In the genomic region with DNA sequence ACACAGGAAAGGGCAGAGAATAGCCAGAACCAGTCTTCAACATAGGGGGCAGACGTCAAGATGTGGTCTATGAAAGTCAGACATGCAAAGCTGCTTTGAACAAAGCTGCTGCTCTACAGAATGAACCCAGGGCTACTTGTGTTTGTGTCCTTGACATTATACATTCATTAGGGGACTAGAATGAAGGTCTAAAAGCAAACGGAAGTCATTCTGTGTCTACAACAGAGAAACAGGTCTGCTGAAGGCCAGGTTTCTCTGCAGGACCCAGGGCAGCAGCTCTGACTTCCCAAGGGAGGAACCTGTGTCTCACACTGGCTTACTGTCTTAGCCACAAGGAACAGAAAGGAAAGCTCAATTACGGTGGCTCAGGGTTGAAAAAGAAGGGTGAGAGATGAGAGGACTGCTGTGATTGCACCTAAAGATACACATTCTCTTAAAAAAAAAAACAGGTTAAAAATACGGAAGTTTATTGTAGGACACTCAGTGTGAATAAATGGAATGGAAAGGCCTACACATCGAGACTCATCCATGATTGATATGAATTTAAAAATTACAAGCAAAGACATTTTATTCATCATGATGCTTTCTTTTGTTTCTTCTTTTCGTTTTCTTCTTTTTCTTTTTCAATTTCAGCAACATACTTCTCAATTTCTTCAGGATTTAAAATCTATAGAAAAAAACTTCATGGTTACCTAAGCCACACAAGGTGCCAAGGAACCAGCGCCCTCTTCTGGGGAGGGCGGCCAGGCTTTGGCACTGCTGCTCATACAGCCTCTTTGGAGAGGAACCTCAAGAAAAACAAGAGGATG, we compare ENCODE assay signal across 8 cellular contexts. TPM values are rescaled to one million over a fixed set of nuclear protein-coding genes. Genes with fewer than 3 reads are reported as not detected.
DNase-seq lines count a peak whose midpoint lies in the region; ATAC-seq and TF ChIP-seq lines count a peak whose summit lies in the region.

No MANE protein-coding gene starts in this region.

- no peaks in the 10 kb centered on the region for H3K27me3 Mint-ChIP-seq in chondrocyte (ENCODE audit: low read depth)

- H3K27ac ChIP-seq in AG04450 (ENCODE audit: low read depth, low read length) (no peak overlapping the region), lower lobe of right lung (peak overlapping the region; percentile 0), stomach (peak overlapping the region in 2 of 5 donors; percentile 19 to 25)

- peak overlapping the region; percentile 37 for H3K27ac Mint-ChIP-seq in chondrocyte (ENCODE audit: unreplicated experiment)

- H3K9me3 Mint-ChIP-seq in chondrocyte (ENCODE audit: low read depth), result no peaks in the 10 kb centered on the region

- DNase-seq in AG04450 (ENCODE audit: low read depth, low spot score) (no peak), GM13977 (ENCODE audit: low spot score) (peak; percentile 72), NCI-H446 (lab: John Stamatoyannopoulos, UW) (peak; percentile 47 to 61), chondrocyte (ENCODE audit: low spot score) (no peak), lower lobe of right lung (peak; percentile 80), stomach (peak; percentile 77), OCI-M2 (lab: John Stamatoyannopoulos, UW; ENCODE audit: unreplicated experiment) (no peak)
- peak; percentile 63 to 69 for DNase-seq in activated CD4-positive, alpha-beta T cell treated with anti-CD3 and anti-CD28 coated beads for 4 hours

- 49 to 53% (median 51%) methylated on average over 8 of the region's 8 CpGs for WGBS in stomach, 5 donors

- intact Hi-C loops in lower lobe of right lung (cut with DNase I) (no loop called here), stomach (cut with DNase I; ENCODE audit: low total_unique reads) (loop anchor here (5.0 kb wide), 1 partner anchor 69 kb away; the partner anchor contains the start of gene TAF4)

- POLR2A ChIA-PET in AG04450 (lab: Yijun Ruan, JAX), result interaction anchor here (0.7 kb wide), 1 partner anchor 11 kb away, joined by 4 read pairs; no protein-coding TSS in a partner anchor

- ATAC-seq in lower lobe of right lung, result peak; percentile 60 to 70

- peaks cover 42% of the 10 kb centered on the region for H3K36me3 Mint-ChIP-seq in chondrocyte (ENCODE audit: low read depth)

- H3K36me3 ChIP-seq in lower lobe of right lung (peaks cover 95% of the 10 kb centered on the region), stomach (peaks cover 82 to 93% (median 92%) of the 10 kb centered on the region in 4 donors)

- H3K4me1 Mint-ChIP-seq in chondrocyte (ENCODE audit: low read depth), result peaks cover 15% of the 10 kb centered on the region

- H3K4me3 ChIP-seq in AG04450 (ENCODE audit: low read depth, low read length), result no peak overlapping the region
- no peak overlapping the region for H3K4me3 ChIP-seq in lower lobe of right lung
- no peak overlapping the region for H3K4me3 ChIP-seq in stomach

- H3K9me3 ChIP-seq in AG04450 (ENCODE audit: control insufficient read depth, insufficient read depth, low read length) (no peaks in the 10 kb centered on the region), lower lobe of right lung (no peaks in the 10 kb centered on the region), stomach (no peaks in the 10 kb centered on the region)

- H3K4me3 Mint-ChIP-seq in chondrocyte (ENCODE audit: unreplicated experiment), result no peak overlapping the region

- CTCF ChIA-PET in AG04450 (lab: Charles Lee), result interaction anchor here (0.6 to 5.4 kb wide), 7 partner anchors 10 to 126 kb away, joined by 3 to 55 read pairs (median 7); no protein-coding TSS in a partner anchor

- TF ChIP-seq EP300 in stomach (IDR thresholded peaks at IDR 0.05), result no peak

- peaks cover 53% of the 10 kb centered on the region for H3K4me1 ChIP-seq in lower lobe of right lung
- H3K4me1 ChIP-seq in stomach, result peaks cover 18 to 67% (median 26%) of the 10 kb centered on the region in 4 donors

- in situ Hi-C loops in GM13977 (cut with MboI; ENCODE audit: low pct_unique_long_range_greater_than_20kb, low sequenced_read_pairs, unreplicated experiment), result no loop called here

- peak; percentile 90 for TF ChIP-seq CTCF in AG04450 (IDR thresholded peaks at IDR 0.05; ENCODE audit: low read depth, low read length)
- TF ChIP-seq CTCF in GM13977 (IDR thresholded peaks at IDR 0.05; ENCODE audit: extremely low read depth, insufficient read depth, missing control alignments), result peak; percentile 81
- peak; percentile 85 for TF ChIP-seq CTCF in chondrocyte (IDR thresholded peaks at IDR 0.05)
- TF ChIP-seq CTCF in lower lobe of right lung (IDR thresholded peaks at IDR 0.05), result peak; percentile 78
- peak in 5 of 7 experiments; percentile 25 to 80 (median 66) for TF ChIP-seq CTCF in stomach (IDR thresholded peaks at IDR 0.05)

- H3K27me3 ChIP-seq in AG04450 (ENCODE audit: control insufficient read depth, insufficient read depth, low read length), result no peaks in the 10 kb centered on the region
- no peaks in the 10 kb centered on the region for H3K27me3 ChIP-seq in lower lobe of right lung (ENCODE audit: low read depth)
- H3K27me3 ChIP-seq in stomach, result no peaks in the 10 kb centered on the region

- no peak for TF ChIP-seq POLR2A in stomach (IDR thresholded peaks at IDR 0.05)

RNA-seq across cellular contexts. Expression of gene PSMA7, which starts 6.7 kb away (rescaled TPM):
- 368 and 383 TPM in 2 replicates for polyA plus RNA-seq in AG04450 (2011; rRNA removed)
- 147 and 177 TPM in 2 replicates for polyA minus RNA-seq in AG04450 (2011; rRNA and poly(A)+ RNA removed)
- 218 to 238 TPM (median 226 TPM) in 3 replicates for total RNA-seq in chondrocyte
- total RNA-seq in lower lobe of right lung, result 223 TPM
- total RNA-seq in stomach, result 100 to 1,000 TPM; 119 to 202 (median 140) TPM
- 100 to 1,000 TPM; 245 to 280 (median 247) TPM for polyA plus RNA-seq in stomach

RNA-seq across cellular contexts. Expression of gene SS18L1, which starts 7.1 kb away (rescaled TPM):
- 6.5 and 6.8 TPM in 2 replicates for polyA plus RNA-seq in AG04450 (2011; rRNA removed)
- 8.6 and 9.9 TPM in 2 replicates for polyA minus RNA-seq in AG04450 (2011; rRNA and poly(A)+ RNA removed)
- total RNA-seq in chondrocyte, result 13.3 to 14.8 TPM (median 13.4 TPM) in 3 replicates
- total RNA-seq in lower lobe of right lung, result 17.8 TPM
- total RNA-seq in stomach, result 10 to 100 TPM in 3 of 5 donors, 1 to 10 TPM in 2; 5.8 to 34.8 (median 13.0) TPM
- 1 to 10 TPM; 5.5 to 9.6 (median 6.1) TPM for polyA plus RNA-seq in stomach

RNA-seq across cellular contexts. Expression of gene LSM14B, which starts 14.2 kb away (rescaled TPM):
- polyA plus RNA-seq in AG04450 (2011; rRNA removed) (26.2 and 30.7 TPM in 2 replicates), stomach (10 to 100 TPM; 14.1 to 18.0 (median 14.9) TPM)
- polyA minus RNA-seq in AG04450 (2011; rRNA and poly(A)+ RNA removed), result 22.7 and 29.6 TPM in 2 replicates
- total RNA-seq in chondrocyte (37.3 to 51.9 TPM (median 48.6 TPM) in 3 replicates), lower lobe of right lung (36.8 TPM), stomach (10 to 100 TPM in 4 of 5 donors, under 1 TPM in 1; 0.58 to 27.2 (median 15.6) TPM)

RNA-seq across cellular contexts. Expression of gene MTG2, which starts 46.3 kb away (rescaled TPM):
- polyA plus RNA-seq in AG04450 (2011; rRNA removed), result 15.6 and 17.1 TPM in 2 replicates
- polyA minus RNA-seq in AG04450 (2011; rRNA and poly(A)+ RNA removed), result 8.9 and 11.7 TPM in 2 replicates
- total RNA-seq in chondrocyte, result 22.3 to 28.3 TPM (median 22.6 TPM) in 3 replicates
- total RNA-seq in lower lobe of right lung, result 27.1 TPM
- 10 to 100 TPM; 13.6 to 77.9 (median 22.8) TPM for total RNA-seq in stomach
- 10 to 100 TPM; 14.7 to 28.2 (median 19.8) TPM for polyA plus RNA-seq in stomach

Comparison
In these comparisons a context has a peak if more than half of its experiments do, and no peak if none do; other contexts are left out.
1. DNase-seq: peak in GM13977 (single experiment), NCI-H446 (2 of 2), activated CD4-positive, alpha-beta T cell treated with anti-CD3 and anti-CD28 coated beads for 4 hours (2 of 2), lower lobe of right lung (single experiment) and stomach (single experiment); none in AG04450 (single experiment), chondrocyte (single experiment) and OCI-M2 (single experiment).
2. Peak in every context shown above with its lines, with median percentiles within 50 percentile points of each other: CTCF ChIP-seq.